Comparison of ENCODE assay signal across 3 cellular contexts in genomic region chr1:76822961-76823360, GRCh38. TPM values are rescaled to one million over a fixed set of nuclear protein-coding genes. Genes with fewer than 3 reads are reported as not detected.
"Had no signal": no experiment of that assay in that cellular context is flagged by ENCODE, and none has a peak within 500 bp of the region (broad histone marks: within the 10 kb centered on the region; RNA-seq: fewer than 3 reads in every experiment).

No MANE protein-coding gene starts in this region.

RNA-seq across cellular contexts. Expression of gene ST6GALNAC5, which starts 44.3 kb away (rescaled TPM):
- total RNA-seq: OCI-LY7, SJCRH30, SJSA1 had no signal
